1 cellular context compared by ENCODE assay signal in genomic region chr2:11506611-11506969, GRCh38.
TF ChIP-seq lines count a peak whose summit lies in the region.

No MANE protein-coding gene starts in this region.

TF ChIP-seq in HepG2, 621 proteins besides CTCF, POLR2A, EP300 and RAD21 (continued from another document and continues in another):
- TF ChIP-seq ZNF224 (CRISPR knock-in tag; IDR thresholded peaks at IDR 0.05) (no peak), MTA3 (CRISPR knock-in tag; IDR thresholded peaks at IDR 0.05) (no peak), MTA1 (CRISPR knock-in tag; IDR thresholded peaks at IDR 0.05; ENCODE audit: borderline replicate concordance) (no peak), ZNF143 (CRISPR knock-in tag; IDR thresholded peaks at IDR 0.05) (peak; percentile 65), ZNF33B (CRISPR knock-in tag; IDR thresholded peaks at IDR 0.05) (no peak), TEAD2 (CRISPR knock-in tag; IDR thresholded peaks at IDR 0.05) (no peak), KLF15 (CRISPR knock-in tag; IDR thresholded peaks at IDR 0.05; ENCODE audit: borderline replicate concordance) (no peak), MED13 (CRISPR knock-in tag; IDR thresholded peaks at IDR 0.05) (peak; percentile 48; the same call in 1 of the 2 replicates), ZNF317 (CRISPR knock-in tag; IDR thresholded peaks at IDR 0.05) (no peak), ZNF251 (CRISPR knock-in tag; IDR thresholded peaks at IDR 0.05) (no peak), SALL1 (CRISPR knock-in tag; IDR thresholded peaks at IDR 0.05) (peak; percentile 69), ZBED4 (CRISPR knock-in tag; IDR thresholded peaks at IDR 0.05; ENCODE audit: borderline replicate concordance) (no peak), ONECUT2 (CRISPR knock-in tag; IDR thresholded peaks at IDR 0.05) (no peak), PRDM15 (CRISPR knock-in tag; IDR thresholded peaks at IDR 0.05) (peak; percentile 61; the same call in 1 of the 2 replicates), ZNF597 (CRISPR knock-in tag; IDR thresholded peaks at IDR 0.05) (no peak), SOX6 (IDR thresholded peaks at IDR 0.05) (no peak), SOX6 (CRISPR knock-in tag; IDR thresholded peaks at IDR 0.05) (no peak), ZNF598 (CRISPR knock-in tag; IDR thresholded peaks at IDR 0.05; ENCODE audit: borderline replicate concordance) (no peak), GABPB1 (CRISPR knock-in tag; IDR thresholded peaks at IDR 0.05) (no peak; the same call in 1 of the 2 replicates), KMT2A (CRISPR knock-in tag; IDR thresholded peaks at IDR 0.05) (no peak), TAF1 (CRISPR knock-in tag; IDR thresholded peaks at IDR 0.05) (no peak), KLF9 (CRISPR knock-in tag; IDR thresholded peaks at IDR 0.05; ENCODE audit: low read depth) (no peak), FOXK2 (IDR thresholded peaks at IDR 0.05) (no peak), FOXA1 (IDR thresholded peaks at IDR 0.05) (no peak), FOXA1 (CRISPR knock-in tag; IDR thresholded peaks at IDR 0.05) (no peak), HDAC6 (IDR thresholded peaks at IDR 0.05; ENCODE audit: low read depth, low read length) (no peak), KLF11 (CRISPR knock-in tag; IDR thresholded peaks at IDR 0.05) (no peak), FOXK1 (CRISPR knock-in tag; IDR thresholded peaks at IDR 0.05; ENCODE audit: borderline replicate concordance, low read depth) (no peak), ARNTL (CRISPR knock-in tag; IDR thresholded peaks at IDR 0.05) (no peak), ZNF362 (CRISPR knock-in tag; IDR thresholded peaks at IDR 0.05; ENCODE audit: borderline replicate concordance) (no peak; the same call in 1 of the 2 replicates), CHD2 (IDR thresholded peaks at IDR 0.05; ENCODE audit: low read depth, low read length) (no peak), ZNF703 (CRISPR knock-in tag; IDR thresholded peaks at IDR 0.05; ENCODE audit: borderline replicate concordance) (no peak)
- TF ChIP-seq, protein P1, sequence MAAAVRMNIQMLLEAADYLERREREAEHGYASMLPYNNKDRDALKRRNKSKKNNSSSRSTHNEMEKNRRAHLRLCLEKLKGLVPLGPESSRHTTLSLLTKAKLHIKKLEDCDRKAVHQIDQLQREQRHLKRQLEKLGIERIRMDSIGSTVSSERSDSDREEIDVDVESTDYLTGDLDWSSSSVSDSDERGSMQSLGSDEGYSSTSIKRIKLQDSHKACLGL (CRISPR knock-in tag; IDR thresholded peaks at IDR 0.05), result no peak
- TF ChIP-seq, protein P2, sequence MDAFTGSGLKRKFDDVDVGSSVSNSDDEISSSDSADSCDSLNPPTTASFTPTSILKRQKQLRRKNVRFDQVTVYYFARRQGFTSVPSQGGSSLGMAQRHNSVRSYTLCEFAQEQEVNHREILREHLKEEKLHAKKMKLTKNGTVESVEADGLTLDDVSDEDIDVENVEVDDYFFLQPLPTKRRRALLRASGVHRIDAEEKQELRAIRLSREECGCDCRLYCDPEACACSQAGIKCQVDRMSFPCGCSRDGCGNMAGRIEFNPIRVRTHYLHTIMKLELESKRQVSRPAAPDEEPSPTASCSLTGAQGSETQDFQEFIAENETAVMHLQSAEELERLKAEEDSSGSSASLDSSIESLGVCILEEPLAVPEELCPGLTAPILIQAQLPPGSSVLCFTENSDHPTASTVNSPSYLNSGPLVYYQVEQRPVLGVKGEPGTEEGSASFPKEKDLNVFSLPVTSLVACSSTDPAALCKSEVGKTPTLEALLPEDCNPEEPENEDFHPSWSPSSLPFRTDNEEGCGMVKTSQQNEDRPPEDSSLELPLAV (CRISPR knock-in tag; conservative IDR thresholded peaks at IDR 0.05; ENCODE audit: low read depth), result no peak
- TF ChIP-seq, protein P3, sequence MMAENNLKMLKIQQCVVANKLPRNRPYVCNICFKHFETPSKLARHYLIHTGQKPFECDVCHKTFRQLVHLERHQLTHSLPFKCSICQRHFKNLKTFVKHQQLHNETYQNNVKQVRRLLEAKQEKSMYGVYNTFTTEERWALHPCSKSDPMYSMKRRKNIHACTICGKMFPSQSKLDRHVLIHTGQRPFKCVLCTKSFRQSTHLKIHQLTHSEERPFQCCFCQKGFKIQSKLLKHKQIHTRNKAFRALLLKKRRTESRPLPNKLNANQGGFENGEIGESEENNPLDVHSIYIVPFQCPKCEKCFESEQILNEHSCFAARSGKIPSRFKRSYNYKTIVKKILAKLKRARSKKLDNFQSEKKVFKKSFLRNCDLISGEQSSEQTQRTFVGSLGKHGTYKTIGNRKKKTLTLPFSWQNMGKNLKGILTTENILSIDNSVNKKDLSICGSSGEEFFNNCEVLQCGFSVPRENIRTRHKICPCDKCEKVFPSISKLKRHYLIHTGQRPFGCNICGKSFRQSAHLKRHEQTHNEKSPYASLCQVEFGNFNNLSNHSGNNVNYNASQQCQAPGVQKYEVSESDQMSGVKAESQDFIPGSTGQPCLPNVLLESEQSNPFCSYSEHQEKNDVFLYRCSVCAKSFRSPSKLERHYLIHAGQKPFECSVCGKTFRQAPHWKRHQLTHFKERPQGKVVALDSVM (CRISPR knock-in tag; IDR thresholded peaks at IDR 0.05), result no peak
- TF ChIP-seq, protein P4, sequence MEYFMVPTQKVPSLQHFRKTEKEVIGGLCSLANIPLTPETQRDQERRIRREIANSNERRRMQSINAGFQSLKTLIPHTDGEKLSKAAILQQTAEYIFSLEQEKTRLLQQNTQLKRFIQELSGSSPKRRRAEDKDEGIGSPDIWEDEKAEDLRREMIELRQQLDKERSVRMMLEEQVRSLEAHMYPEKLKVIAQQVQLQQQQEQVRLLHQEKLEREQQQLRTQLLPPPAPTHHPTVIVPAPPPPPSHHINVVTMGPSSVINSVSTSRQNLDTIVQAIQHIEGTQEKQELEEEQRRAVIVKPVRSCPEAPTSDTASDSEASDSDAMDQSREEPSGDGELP (IDR thresholded peaks at IDR 0.05; ENCODE audit: borderline replicate concordance, low read depth), result no peak
- TF ChIP-seq, protein P5, sequence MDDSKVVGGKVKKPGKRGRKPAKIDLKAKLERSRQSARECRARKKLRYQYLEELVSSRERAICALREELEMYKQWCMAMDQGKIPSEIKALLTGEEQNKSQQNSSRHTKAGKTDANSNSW (CRISPR knock-in tag; IDR thresholded peaks at IDR 0.05; ENCODE audit: borderline replicate concordance), result no peak
- TF ChIP-seq, protein P6, sequence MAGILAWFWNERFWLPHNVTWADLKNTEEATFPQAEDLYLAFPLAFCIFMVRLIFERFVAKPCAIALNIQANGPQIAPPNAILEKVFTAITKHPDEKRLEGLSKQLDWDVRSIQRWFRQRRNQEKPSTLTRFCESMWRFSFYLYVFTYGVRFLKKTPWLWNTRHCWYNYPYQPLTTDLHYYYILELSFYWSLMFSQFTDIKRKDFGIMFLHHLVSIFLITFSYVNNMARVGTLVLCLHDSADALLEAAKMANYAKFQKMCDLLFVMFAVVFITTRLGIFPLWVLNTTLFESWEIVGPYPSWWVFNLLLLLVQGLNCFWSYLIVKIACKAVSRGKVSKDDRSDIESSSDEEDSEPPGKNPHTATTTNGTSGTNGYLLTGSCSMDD (CRISPR knock-in tag; IDR thresholded peaks at IDR 0.05), result no peak
- TF ChIP-seq, protein P7, sequence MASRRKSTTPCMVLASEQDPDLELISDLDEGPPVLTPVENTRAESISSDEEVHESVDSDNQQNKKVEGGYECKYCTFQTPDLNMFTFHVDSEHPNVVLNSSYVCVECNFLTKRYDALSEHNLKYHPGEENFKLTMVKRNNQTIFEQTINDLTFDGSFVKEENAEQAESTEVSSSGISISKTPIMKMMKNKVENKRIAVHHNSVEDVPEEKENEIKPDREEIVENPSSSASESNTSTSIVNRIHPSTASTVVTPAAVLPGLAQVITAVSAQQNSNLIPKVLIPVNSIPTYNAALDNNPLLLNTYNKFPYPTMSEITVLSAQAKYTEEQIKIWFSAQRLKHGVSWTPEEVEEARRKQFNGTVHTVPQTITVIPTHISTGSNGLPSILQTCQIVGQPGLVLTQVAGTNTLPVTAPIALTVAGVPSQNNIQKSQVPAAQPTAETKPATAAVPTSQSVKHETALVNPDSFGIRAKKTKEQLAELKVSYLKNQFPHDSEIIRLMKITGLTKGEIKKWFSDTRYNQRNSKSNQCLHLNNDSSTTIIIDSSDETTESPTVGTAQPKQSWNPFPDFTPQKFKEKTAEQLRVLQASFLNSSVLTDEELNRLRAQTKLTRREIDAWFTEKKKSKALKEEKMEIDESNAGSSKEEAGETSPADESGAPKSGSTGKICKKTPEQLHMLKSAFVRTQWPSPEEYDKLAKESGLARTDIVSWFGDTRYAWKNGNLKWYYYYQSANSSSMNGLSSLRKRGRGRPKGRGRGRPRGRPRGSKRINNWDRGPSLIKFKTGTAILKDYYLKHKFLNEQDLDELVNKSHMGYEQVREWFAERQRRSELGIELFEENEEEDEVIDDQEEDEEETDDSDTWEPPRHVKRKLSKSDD (CRISPR knock-in tag; IDR thresholded peaks at IDR 0.05; ENCODE audit: low read depth), result no peak
